Comparison of ENCODE assay signal across 8 cellular contexts in the genomic region with DNA sequence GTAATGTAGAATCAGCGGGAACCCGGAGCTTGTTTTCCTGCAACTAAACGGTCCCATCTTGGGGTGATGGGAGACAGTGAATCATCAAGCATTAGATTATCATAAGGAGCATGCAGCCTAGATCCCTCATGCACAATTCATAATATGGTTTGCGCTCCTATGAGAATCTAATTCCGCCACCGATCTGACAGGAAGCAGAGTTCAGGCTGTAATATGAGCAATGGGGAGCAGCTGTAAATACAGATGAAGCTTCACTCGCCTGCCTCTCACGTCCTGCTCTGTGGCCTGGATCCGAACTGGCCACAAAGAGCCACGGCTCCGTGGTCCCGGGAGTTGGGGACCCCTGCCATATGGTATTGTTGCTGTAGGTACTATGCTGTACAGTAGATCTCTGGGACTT. TPM values are rescaled to one million over a fixed set of nuclear protein-coding genes. Genes with fewer than 3 reads are reported as not detected.
DNase-seq lines count a peak whose midpoint lies in the region; ATAC-seq and TF ChIP-seq lines count a peak whose summit lies in the region.

No MANE protein-coding gene starts in this region.

- peak overlapping the region; percentile 23 to 72 (median 44) for H3K4me3 ChIP-seq in fibroblast of lung (replicated peaks in 1 of 4; ENCODE audit: control extremely low read depth in 1 of 4, insufficient read depth in 1 of 4, low read depth in 3 of 4, low read length in 4 of 4)

- no peaks in the 10 kb centered on the region for H4K20me1 ChIP-seq in fibroblast of lung (ENCODE audit: control insufficient read depth, extremely low read depth, insufficient read depth, low read length)

- peak overlapping the region; percentile 40 for H2AFZ ChIP-seq in fibroblast of lung (ENCODE audit: low read length)

- TF ChIP-seq CTCF in fibroblast of lung (conservative IDR thresholded peaks at IDR 0.05 in 1 of 2, IDR thresholded peaks at IDR 0.05 in 1 of 2; ENCODE audit: low read depth in 1 of 2, low read length in 2 of 2): no peak

- no peaks in the 10 kb centered on the region for H3K36me3 ChIP-seq in fibroblast of lung (ENCODE audit: control insufficient read depth, insufficient read depth, low read length)

- H3K27ac ChIP-seq in fibroblast of lung (ENCODE audit: insufficient read depth, low read length): no peak overlapping the region

- no peaks in the 10 kb centered on the region for H3K9me3 ChIP-seq in fibroblast of lung (ENCODE audit: control insufficient read depth, insufficient read depth, low read depth, low read length)

- ATAC-seq in Right ventricle myocardium inferior: no peak
- ATAC-seq in Right ventricle myocardium superior (ENCODE audit: poor library complexity): no peak
- ATAC-seq in stimulated activated naive CD8-positive, alpha-beta T cell treated with anti-CD3 and anti-CD28 coated beads, Interleukin-15, Interleukin-2, amounts not matched to agents 100 U/mL and 50 U/mL, for 24 hours: peak; percentile 63
- ATAC-seq in GM18868 (IDR thresholded peaks at IDR 0.05; ENCODE audit: unreplicated experiment): no peak
- no peak for ATAC-seq in GM21737 (IDR thresholded peaks at IDR 0.05; ENCODE audit: unreplicated experiment)

- no peaks in the 10 kb centered on the region for H3K4me1 ChIP-seq in fibroblast of lung (ENCODE audit: control insufficient read depth, extremely low read depth, insufficient read depth, low read length)

- H3K27me3 ChIP-seq in fibroblast of lung (ENCODE audit: control insufficient read depth, insufficient read depth, low read length): no peaks in the 10 kb centered on the region

- peak overlapping the region; percentile 46 for H3K4me2 ChIP-seq in fibroblast of lung (ENCODE audit: extremely low read depth, insufficient read depth, low read length)

- no peak overlapping the region for H3K9ac ChIP-seq in fibroblast of lung (ENCODE audit: insufficient read depth, low read length)

- intact Hi-C loops in Right ventricle myocardium inferior (cut with DNase I): loop anchor here (2.0 kb wide), 1 partner anchor 30 kb away; the partner anchor contains the start of gene IFI44L
- intact Hi-C loops in Right ventricle myocardium superior (cut with DNase I): no loop called here

- DNase-seq in Right ventricle myocardium inferior (ENCODE audit: missing footprints) (peak; percentile 41), Right ventricle myocardium superior (no peak), SK-N-DZ (ENCODE audit: low spot score) (peak; percentile 41), fibroblast of lung (ENCODE audit: low read depth in 2 of 2) (peak; percentile 39 to 41), glomerular visceral epithelial cell (ENCODE audit: extremely low spot score) (no peak)
- peak; percentile 32 for DNase-seq in stimulated activated naive CD8-positive, alpha-beta T cell treated with anti-CD3 and anti-CD28 coated beads, Interleukin-15, Interleukin-2, amounts not matched to agents 100 U/mL and 50 U/mL, for 24 hours

- H3K79me2 ChIP-seq in fibroblast of lung (ENCODE audit: control insufficient read depth, insufficient read depth, low read length): no peaks in the 10 kb centered on the region

RNA-seq across cellular contexts. Expression of gene IFI44, which starts 1.6 kb away (rescaled TPM):
- total RNA-seq in Right ventricle myocardium inferior: 10.4 TPM
- 6.7 TPM for total RNA-seq in Right ventricle myocardium superior
- 0.17 and 1.1 TPM in 2 replicates for polyA plus RNA-seq in SK-N-DZ (2014; cell fraction: cytosol; rRNA removed)
- polyA plus RNA-seq in SK-N-DZ (2014; cell fraction: nucleus; rRNA removed): 0.72 and 0.97 TPM in 2 replicates
- total RNA-seq in fibroblast of lung: 21.6 and 28.9 TPM in 2 replicates
- 13.7 and 15.2 TPM in 2 replicates for polyA plus RNA-seq in fibroblast of lung
- polyA plus RNA-seq in fibroblast of lung (2012): 8.2 and 12.8 TPM in 2 replicates
- 0.89 and 2.4 TPM in 2 replicates for polyA minus RNA-seq in fibroblast of lung (ENCODE audit: low replicate concordance)

RNA-seq across cellular contexts. Expression of gene IFI44L, which starts 31.0 kb away (rescaled TPM):
- total RNA-seq in Right ventricle myocardium inferior (3.6 TPM), Right ventricle myocardium superior (3.3 TPM), fibroblast of lung (2.1 TPM in 2 replicates)
- polyA plus RNA-seq in SK-N-DZ (2014; cell fraction: cytosol; rRNA removed): 0.51 and 0.65 TPM in 2 replicates
- polyA plus RNA-seq in SK-N-DZ (2014; cell fraction: nucleus; rRNA removed): 2.5 and 4.8 TPM in 2 replicates
- polyA plus RNA-seq in fibroblast of lung: 0.52 and 0.59 TPM in 2 replicates
- polyA plus RNA-seq in fibroblast of lung (2012): 0.41 and 0.58 TPM in 2 replicates
- not detected in 2 replicates for polyA minus RNA-seq in fibroblast of lung (ENCODE audit: low replicate concordance)

Comparison
In these comparisons a context has a peak if more than half of its experiments do, and no peak if none do; other contexts are left out.
1. DNase-seq: peak in Right ventricle myocardium inferior (single experiment), SK-N-DZ (single experiment), fibroblast of lung (2 of 2) and stimulated activated naive CD8-positive, alpha-beta T cell treated with anti-CD3 and anti-CD28 coated beads, Interleukin-15, Interleukin-2, amounts not matched to agents 100 U/mL and 50 U/mL, for 24 hours (single experiment); none in Right ventricle myocardium superior (single experiment) and glomerular visceral epithelial cell (single experiment).